In genomic region chr14:22164616-22165015, GRCh38 we compare ENCODE assay signal across 22 cellular contexts.
A peak's percentile ranks its signal among the peaks of the same experiment; 100 is the strongest.
DNase-seq lines count a peak whose midpoint lies in the region; FAIRE-seq and TF ChIP-seq lines count a peak whose summit lies in the region.
"Had no signal": no experiment of that assay in that cellular context is flagged by ENCODE, and none has a peak within 500 bp of the region (broad histone marks: within the 10 kb centered on the region; RNA-seq: fewer than 3 reads in every experiment).

No MANE protein-coding gene starts in this region.

- TF ChIP-seq CTCF in mammary epithelial cell (conservative IDR thresholded peaks at IDR 0.05 in 1 of 2, IDR thresholded peaks at IDR 0.05 in 1 of 2; ENCODE audit: extremely low read depth in 1 of 2, insufficient read depth in 1 of 2, low read depth in 1 of 2, low read length in 2 of 2) (no peak), MCF 10A (IDR thresholded peaks at IDR 0.05; ENCODE audit: unreplicated experiment) (no peak), astrocyte of the spinal cord (IDR thresholded peaks at IDR 0.05; ENCODE audit: low read depth, low read length) (no peak), keratinocyte (optimal IDR thresholded peaks at IDR 0.05 in 1 of 3, IDR thresholded peaks at IDR 0.05 in 1 of 3, conservative IDR thresholded peaks at IDR 0.05 in 1 of 3; ENCODE audit: extremely low read depth in 1 of 3, insufficient read depth in 2 of 3, low read length in 3 of 3) (no peak)

- in situ Hi-C loops in mammary epithelial cell (cut with MboI; ENCODE audit: low sequenced_read_pairs in 2 of 2) (no loop called here), astrocyte of the spinal cord (cut with HindIII; ENCODE audit: low sequenced_read_pairs) (no loop called here), KBM-7 (cut with MboI; ENCODE audit: low pct_unique_long_range_greater_than_20kb, low sequenced_read_pairs) (no loop called here)

- POLR2A ChIA-PET in MCF 10A (lab: Yijun Ruan, JAX) = no interaction called here

- H3K4me1 ChIP-seq in mammary epithelial cell (ENCODE audit: insufficient read depth, low read length) (peaks cover 14% of the 10 kb centered on the region), keratinocyte (ENCODE audit: control insufficient read depth, extremely low read depth, insufficient read depth, low read length) (peaks cover 14% of the 10 kb centered on the region)
- H3K4me1 ChIP-seq: BE2C had no signal

- H2AFZ ChIP-seq in mammary epithelial cell (ENCODE audit: low read depth, low read length) = peak overlapping the region; percentile 39
- H2AFZ ChIP-seq in keratinocyte (ENCODE audit: control insufficient read depth, low read length) = no peak overlapping the region

- no TSS peak for BruUV-seq in mammary epithelial cell (replicated peaks; lab: Mats Ljungman, UMichigan)
- no TSS peak for BruUV-seq in MCF 10A (replicated peaks; lab: Mats Ljungman, UMichigan)

- intact Hi-C loops in mammary epithelial cell (cut with micrococcal nuclease) = loop anchor here (5.0 kb wide), 1 partner anchor 38 kb away; no protein-coding TSS in a partner anchor
- intact Hi-C loops in MCF 10A (cut with micrococcal nuclease) = no loop called here

- no peaks in the 10 kb centered on the region for H3K4me1 Mint-ChIP-seq in MCF 10A (ENCODE audit: insufficient read depth, unreplicated experiment)

- H3K9me3 Mint-ChIP-seq in MCF 10A (ENCODE audit: unreplicated experiment) = no peaks in the 10 kb centered on the region
- H3K9me3 Mint-ChIP-seq: CD14-positive monocyte had no signal

- H3K4me2 ChIP-seq in mammary epithelial cell (ENCODE audit: insufficient read depth, low read depth, low read length) (peak overlapping the region; percentile 20), keratinocyte (ENCODE audit: control insufficient read depth, extremely low read depth, insufficient read depth, low read depth, low read length) (peak overlapping the region; percentile 12)
- H3K4me2 ChIP-seq: SK-N-SH had no signal

- DNase-seq in mammary epithelial cell (peak; percentile 17), MCF 10A (ENCODE audit: unreplicated experiment) (no peak), astrocyte of the spinal cord (ENCODE audit: low read depth, low spot score) (peak; percentile 19), keratinocyte (ENCODE audit: low read depth, low spot score) (no peak), NCI-H2081 treated with DMSO at 0.1 percent for 48 hours (lab: John Stamatoyannopoulos, UW) (no peak), KBM-7 (no peak), RKO (ENCODE audit: low spot score) (no peak)
- DNase-seq: 8988T, ACHN, BE2C, Calu3, DMS79 treated with DMSO at 0.1 percent for 48 hours, MM.1S, NCI-H2029 treated with DMSO at 0.1 percent for 48 hours, NCI-H2227 treated with DMSO at 0.1 percent for 48 hours, NCI-H526 treated with DMSO at 0.1 percent for 48 hours, SK-N-SH had no signal

- WGBS in mammary epithelial cell (ENCODE audit: low coverage, missing lambda C conversion rate) = 16% methylated on average over 3 of the region's 3 CpGs

- H3K79me2 ChIP-seq in mammary epithelial cell (ENCODE audit: insufficient read depth, low read length) = no peaks in the 10 kb centered on the region
- no peaks in the 10 kb centered on the region for H3K79me2 ChIP-seq in keratinocyte (ENCODE audit: control insufficient read depth, insufficient read depth, low read length)

- peak; percentile 48 for FAIRE-seq in keratinocyte (lab: Jason Lieb, UNC)
- FAIRE-seq: GM12892, H54, HepG2, K562 had no signal

- peaks cover 24% of the 10 kb centered on the region for H3K27me3 Mint-ChIP-seq in MCF 10A (ENCODE audit: insufficient read depth, unreplicated experiment)

- no peaks in the 10 kb centered on the region for H3K9me1 ChIP-seq in keratinocyte (ENCODE audit: control insufficient read depth, extremely low read depth, insufficient read depth, low read length)

- no peak overlapping the region for H3K4me3 Mint-ChIP-seq in MCF 10A (ENCODE audit: unreplicated experiment)
- H3K4me3 Mint-ChIP-seq: CD14-positive monocyte had no signal

- H3K9me3 ChIP-seq in mammary epithelial cell (replicated peaks; ENCODE audit: insufficient read depth, low read length) = no peaks in the 10 kb centered on the region
- no peaks in the 10 kb centered on the region for H3K9me3 ChIP-seq in keratinocyte (ENCODE audit: control insufficient read depth, low read depth, low read length)
- H3K9me3 ChIP-seq: BE2C, SK-N-SH had no signal

- no peak overlapping the region for H3K9ac ChIP-seq in mammary epithelial cell (ENCODE audit: insufficient read depth, low read length)
- no peak overlapping the region for H3K9ac ChIP-seq in keratinocyte (ENCODE audit: control insufficient read depth, extremely low read depth, insufficient read depth, low read length)
- H3K9ac ChIP-seq: SK-N-SH had no signal

- H3K4me3 ChIP-seq in mammary epithelial cell (replicated peaks in 1 of 3; ENCODE audit: insufficient read depth in 1 of 3, low read depth in 2 of 3, low read length in 3 of 3) (no peak overlapping the region), astrocyte of the spinal cord (ENCODE audit: low read depth, low read length) (no peak overlapping the region), keratinocyte (ENCODE audit: control insufficient read depth in 2 of 3, extremely low read depth in 1 of 3, insufficient read depth in 2 of 3, low read depth in 1 of 3, low read length in 3 of 3) (no peak overlapping the region)
- H3K4me3 ChIP-seq: K562 had no signal

- H4K20me1 ChIP-seq in mammary epithelial cell (ENCODE audit: insufficient read depth, low read length) = no peaks in the 10 kb centered on the region
- no peaks in the 10 kb centered on the region for H4K20me1 ChIP-seq in keratinocyte (ENCODE audit: control insufficient read depth, extremely low read depth, insufficient read depth, low read length)

- H3K27ac Mint-ChIP-seq in MCF 10A (ENCODE audit: low read depth, unreplicated experiment) = no peak overlapping the region
- H3K27ac Mint-ChIP-seq: CD14-positive monocyte had no signal

- H3K36me3 ChIP-seq in mammary epithelial cell (ENCODE audit: insufficient read depth, low read length) = no peaks in the 10 kb centered on the region
- no peaks in the 10 kb centered on the region for H3K36me3 ChIP-seq in keratinocyte (ENCODE audit: control insufficient read depth in 2 of 2, extremely low read depth in 1 of 2, insufficient read depth in 2 of 2, low read length in 2 of 2)
- H3K36me3 ChIP-seq: BE2C had no signal

- no peaks in the 10 kb centered on the region for H3K27me3 ChIP-seq in mammary epithelial cell (ENCODE audit: insufficient read depth, low read length)
- H3K27me3 ChIP-seq in keratinocyte (ENCODE audit: control insufficient read depth, extremely low read depth, insufficient read depth, low read length) = no peaks in the 10 kb centered on the region

- CTCF ChIA-PET in mammary epithelial cell (lab: Charles Lee; ENCODE audit: low non-redundant PET) = interaction anchor here (0.6 kb wide), 1 partner anchor 36 kb away, joined by 3 read pairs; no protein-coding TSS in a partner anchor
- CTCF ChIA-PET in MCF 10A (lab: Yijun Ruan, JAX) = interaction anchor here (0.5 to 2.6 kb wide), 6 partner anchors 21 to 392 kb away, joined by 3 to 10 read pairs (median 4); no protein-coding TSS in a partner anchor

- H3K36me3 Mint-ChIP-seq in MCF 10A (ENCODE audit: insufficient read depth, unreplicated experiment) = no peaks in the 10 kb centered on the region
- H3K36me3 Mint-ChIP-seq: CD14-positive monocyte had no signal

- no peak overlapping the region for H3K27ac ChIP-seq in mammary epithelial cell (ENCODE audit: insufficient read depth, low read depth, low read length)
- H3K27ac ChIP-seq in keratinocyte (ENCODE audit: control insufficient read depth, insufficient read depth, low read length) = no peak overlapping the region

- dilution Hi-C loops in mammary epithelial cell (cut with HindIII; ENCODE audit: low sequenced_read_pairs) = no loop called here
- dilution Hi-C loops in keratinocyte (cut with MboI; ENCODE audit: extremely low pct_ligation_motif_present, low sequenced_read_pairs) = no loop called here

Comparison
In these comparisons a context has a peak if more than half of its experiments do, and no peak if none do; other contexts are left out.
1. DNase-seq: peak in mammary epithelial cell (single experiment) and astrocyte of the spinal cord (single experiment); none in MCF 10A (single experiment), keratinocyte (single experiment), NCI-H2081 treated with DMSO at 0.1 percent for 48 hours (single experiment), KBM-7 (single experiment) and RKO (single experiment).